24 cellular contexts compared by ENCODE assay signal in genomic region chr2:238296638-238297457, GRCh38. TPM values are rescaled to one million over a fixed set of nuclear protein-coding genes. Genes with fewer than 3 reads are reported as not detected.
DNase-seq lines count a peak whose midpoint lies in the region; ATAC-seq and TF ChIP-seq lines count a peak whose summit lies in the region.
"Had no signal": no experiment of that assay in that cellular context is flagged by ENCODE, and none has a peak within 500 bp of the region (broad histone marks: within the 10 kb centered on the region; RNA-seq: fewer than 3 reads in every experiment).

No MANE protein-coding gene starts in this region.

- ATAC-seq in right lobe of liver (no peak), GM21576 (IDR thresholded peaks at IDR 0.05; ENCODE audit: unreplicated experiment) (no peak)

- no peaks in the 10 kb centered on the region for H3K36me3 Mint-ChIP-seq in activated naive CD4-positive, alpha-beta T cell treated with anti-CD3 and anti-CD28 coated beads, Interleukin-2, amount 10 ng/mL, durations not matched to agents 7 days and 5 days
- H3K36me3 Mint-ChIP-seq in activated naive CD4-positive, alpha-beta T cell treated with anti-CD3 and anti-CD28 coated beads for 36 hours (ENCODE audit: low read depth) = no peaks in the 10 kb centered on the region

- H3K27me3 ChIP-seq in right lobe of liver = no peaks in the 10 kb centered on the region

- intact Hi-C loops in activated naive CD4-positive, alpha-beta T cell treated with anti-CD3 and anti-CD28 coated beads for 36 hours (cut with micrococcal nuclease) = no loop called here
- intact Hi-C loops in right lobe of liver (cut with DNase I) (no loop called here), posterior vena cava (cut with DNase I) (no loop called here)

- no peaks in the 10 kb centered on the region for H3K9me3 Mint-ChIP-seq in activated naive CD4-positive, alpha-beta T cell treated with anti-CD3 and anti-CD28 coated beads, Interleukin-2, amount 10 ng/mL, durations not matched to agents 7 days and 5 days
- no peaks in the 10 kb centered on the region for H3K9me3 Mint-ChIP-seq in activated naive CD4-positive, alpha-beta T cell treated with anti-CD3 and anti-CD28 coated beads for 36 hours
- H3K9me3 Mint-ChIP-seq: H9, HFFc6 had no signal

- H3K27me3 Mint-ChIP-seq in activated naive CD4-positive, alpha-beta T cell treated with anti-CD3 and anti-CD28 coated beads, Interleukin-2, amount 10 ng/mL, durations not matched to agents 7 days and 5 days = peaks cover 38% of the 10 kb centered on the region
- no peaks in the 10 kb centered on the region for H3K27me3 Mint-ChIP-seq in activated naive CD4-positive, alpha-beta T cell treated with anti-CD3 and anti-CD28 coated beads for 36 hours (ENCODE audit: low read depth)

- DNase-seq in activated naive CD4-positive, alpha-beta T cell treated with anti-CD3 and anti-CD28 coated beads, Interleukin-2, amount 10 ng/mL, durations not matched to agents 7 days and 5 days = peak; percentile 14
- DNase-seq in activated naive CD4-positive, alpha-beta T cell treated with anti-CD3 and anti-CD28 coated beads for 36 hours = no peak
- DNase-seq in right lobe of liver = peak in 1 of 3 donors; percentile 46
- peak; percentile 60 for DNase-seq in posterior vena cava (ENCODE audit: low spot score)
- DNase-seq in cerebellum (ENCODE audit: low spot score) = no peak
- DNase-seq in ureter (ENCODE audit: low spot score) = no peak
- DNase-seq in COLO829 (ENCODE audit: low spot score) = no peak
- DNase-seq: 8988T, DMS153, GM23248, H9, HFFc6, Karpas-422, NCI-H1092, NCI-H1436, NCI-H187, NCI-H2081 treated with DMSO at 0.1 percent for 48 hours, NCI-H2171, NCI-H345, NCI-H510A treated with DMSO at 0.1 percent for 48 hours, SIG-M5, SK-N-SH had no signal

- no peaks in the 10 kb centered on the region for H3K36me3 ChIP-seq in right lobe of liver

- CTCF ChIA-PET in activated naive CD4-positive, alpha-beta T cell treated with anti-CD3 and anti-CD28 coated beads, Interleukin-2, amount 10 ng/mL, durations not matched to agents 7 days and 5 days (lab: Charles Lee) = no interaction called here
- CTCF ChIA-PET in activated naive CD4-positive, alpha-beta T cell treated with anti-CD3 and anti-CD28 coated beads for 36 hours (lab: Charles Lee) = no interaction called here

- no peaks in the 10 kb centered on the region for H3K4me1 Mint-ChIP-seq in activated naive CD4-positive, alpha-beta T cell treated with anti-CD3 and anti-CD28 coated beads, Interleukin-2, amount 10 ng/mL, durations not matched to agents 7 days and 5 days
- H3K4me1 Mint-ChIP-seq in activated naive CD4-positive, alpha-beta T cell treated with anti-CD3 and anti-CD28 coated beads for 36 hours (ENCODE audit: low read depth) = no peaks in the 10 kb centered on the region

- no peak for TF ChIP-seq POLR2A in right lobe of liver (IDR thresholded peaks at IDR 0.05)

- no peak overlapping the region for H3K4me3 ChIP-seq in right lobe of liver
- H3K4me3 ChIP-seq: GM23248 had no signal

- no peak for TF ChIP-seq CTCF in right lobe of liver (IDR thresholded peaks at IDR 0.05)

- no peaks in the 10 kb centered on the region for H3K9me3 ChIP-seq in right lobe of liver
- H3K9me3 ChIP-seq: SK-N-SH had no signal

- no peak overlapping the region for H3K4me3 Mint-ChIP-seq in activated naive CD4-positive, alpha-beta T cell treated with anti-CD3 and anti-CD28 coated beads, Interleukin-2, amount 10 ng/mL, durations not matched to agents 7 days and 5 days
- no peak overlapping the region for H3K4me3 Mint-ChIP-seq in activated naive CD4-positive, alpha-beta T cell treated with anti-CD3 and anti-CD28 coated beads for 36 hours
- H3K4me3 Mint-ChIP-seq: H9, HFFc6 had no signal

- H3K27ac Mint-ChIP-seq in activated naive CD4-positive, alpha-beta T cell treated with anti-CD3 and anti-CD28 coated beads, Interleukin-2, amount 10 ng/mL, durations not matched to agents 7 days and 5 days = no peak overlapping the region
- no peak overlapping the region for H3K27ac Mint-ChIP-seq in activated naive CD4-positive, alpha-beta T cell treated with anti-CD3 and anti-CD28 coated beads for 36 hours
- H3K27ac Mint-ChIP-seq: H9, HFFc6 had no signal

- 90% methylated on average over 11 of the region's 24 CpGs for WGBS in right lobe of liver (ENCODE audit: insufficient coverage, low coverage, low lambda C conversion rate, missing lambda C conversion rate)

- H3K27ac ChIP-seq in right lobe of liver = peak overlapping the region in 2 of 3 donors; percentile 55 to 60
- H3K27ac ChIP-seq: GM23248, HL-60 had no signal

- peaks cover 0 to 42% (median 21%) of the 10 kb centered on the region in 4 donors for H3K4me1 ChIP-seq in right lobe of liver

RNA-seq across cellular contexts. Expression of gene PER2, which starts 8.4 kb away (rescaled TPM):
- 1 to 10 TPM; 7.1 to 7.8 TPM for total RNA-seq in activated naive CD4-positive, alpha-beta T cell treated with anti-CD3 and anti-CD28 coated beads for 36 hours
- total RNA-seq in right lobe of liver = 10 to 100 TPM in 1 of 6 experiments, 1 to 10 TPM in 5; 4.5 to 12.5 (median 6.1) TPM
- total RNA-seq in posterior vena cava = 10 to 100 TPM; 10.1 to 16.8 TPM
- total RNA-seq in cerebellum = 7.5 TPM
- total RNA-seq in ureter = 30.5 TPM

RNA-seq across cellular contexts. Expression of gene TRAF3IP1, which starts 23.5 kb away (rescaled TPM):
- total RNA-seq in activated naive CD4-positive, alpha-beta T cell treated with anti-CD3 and anti-CD28 coated beads for 36 hours = 1 to 10 TPM; 3.6 to 6.1 TPM
- total RNA-seq in right lobe of liver (10 to 100 TPM in 2 of 6 experiments, 1 to 10 TPM in 4; 4.6 to 12.0 (median 8.3) TPM), posterior vena cava (10 to 100 TPM; 27.1 to 37.2 TPM), cerebellum (12.2 TPM), ureter (22.4 TPM)

RNA-seq across cellular contexts. Expression of gene HES6, which starts 57.0 kb away (rescaled TPM):
- total RNA-seq in activated naive CD4-positive, alpha-beta T cell treated with anti-CD3 and anti-CD28 coated beads for 36 hours = 1 to 10 TPM; 3.1 to 4.0 TPM
- total RNA-seq in right lobe of liver (1 to 10 TPM; 1.7 to 8.3 (median 3.8) TPM), posterior vena cava (1 to 10 TPM; 2.3 to 6.9 TPM), cerebellum (45.3 TPM), ureter (3.4 TPM)

Comparison
In these comparisons a context has a peak if more than half of its experiments do, and no peak if none do; other contexts are left out.
1. DNase-seq: peak in activated naive CD4-positive, alpha-beta T cell treated with anti-CD3 and anti-CD28 coated beads, Interleukin-2, amount 10 ng/mL, durations not matched to agents 7 days and 5 days (single experiment) and posterior vena cava (single experiment); none in activated naive CD4-positive, alpha-beta T cell treated with anti-CD3 and anti-CD28 coated beads for 36 hours (single experiment), cerebellum (single experiment), ureter (single experiment) and COLO829 (single experiment).